Comparison of ENCODE assay signal across 23 cellular contexts in genomic region chr7:119957335-119957734, GRCh38.
A peak's percentile ranks its signal among the peaks of the same experiment; 100 is the strongest.
DNase-seq lines count a peak whose midpoint lies in the region; ATAC-seq, FAIRE-seq and TF ChIP-seq lines count a peak whose summit lies in the region.
"Had no signal": no experiment of that assay in that cellular context is flagged by ENCODE, and none has a peak within 500 bp of the region (broad histone marks: within the 10 kb centered on the region; RNA-seq: fewer than 3 reads in every experiment).

No MANE protein-coding gene starts in this region.

- no peak for DNase-seq in RWPE2 (ENCODE audit: low spot score)
- peak; percentile 82 for DNase-seq in bronchial epithelial cell (ENCODE audit: low read depth)
- no peak for DNase-seq in epithelial cell of prostate (ENCODE audit: low read depth, low spot score)
- DNase-seq in keratinocyte (ENCODE audit: low read depth, low spot score) = no peak
- no peak for DNase-seq in SK-N-SH
- DNase-seq in NCI-H510A treated with DMSO at 0.1 percent for 48 hours (lab: John Stamatoyannopoulos, UW) = no peak
- no peak for DNase-seq in HuH-7.5 (ENCODE audit: low spot score)
- DNase-seq: 8988T; ACHN; BE2C; C1 segment of cervical spinal cord; Caco-2; Calu3; CD4-positive, alpha-beta memory T cell; CD4-positive, CD25-positive, alpha-beta regulatory T cell; CD8-positive, alpha-beta memory T cell; DMS79 treated with DMSO at 0.1 percent for 48 hours; GF-D8 had no signal

- H3K9ac ChIP-seq in keratinocyte (ENCODE audit: control insufficient read depth, extremely low read depth, insufficient read depth, low read length) (no peak overlapping the region), SK-N-SH (no peak overlapping the region)
- H3K9ac ChIP-seq: BLaER1 had no signal

- no peak overlapping the region for H2AFZ ChIP-seq in keratinocyte (ENCODE audit: control insufficient read depth, low read length)
- H2AFZ ChIP-seq in SK-N-SH (ENCODE audit: low read depth) = no peak overlapping the region

- H3F3A ChIP-seq in SK-N-SH (replicated peaks; ENCODE audit: insufficient read depth) = peaks cover 3% of the 10 kb centered on the region

- peak; percentile 55 for ATAC-seq in RWPE2 (ENCODE audit: low read depth)
- no peak for ATAC-seq in GM19023 (IDR thresholded peaks at IDR 0.05; ENCODE audit: unreplicated experiment)

- H3K9me3 ChIP-seq in RWPE2 (ENCODE audit: severe bottlenecking) (no peaks in the 10 kb centered on the region), keratinocyte (ENCODE audit: control insufficient read depth, low read depth, low read length) (no peaks in the 10 kb centered on the region), SK-N-SH (no peaks in the 10 kb centered on the region)
- H3K9me3 ChIP-seq: BE2C, BLaER1, Caco-2 had no signal

- H3K4me2 ChIP-seq in keratinocyte (ENCODE audit: control insufficient read depth, extremely low read depth, insufficient read depth, low read depth, low read length) = no peak overlapping the region
- H3K4me2 ChIP-seq in SK-N-SH = no peak overlapping the region
- H3K4me2 ChIP-seq: BLaER1 had no signal

- H3K9me2 ChIP-seq in SK-N-SH = no peaks in the 10 kb centered on the region; the same call in 1 of the 2 replicates

- H3K27me3 ChIP-seq in RWPE2 (ENCODE audit: insufficient read depth, poor library complexity, severe bottlenecking) (no peaks in the 10 kb centered on the region), bronchial epithelial cell (ENCODE audit: control insufficient read depth, insufficient read depth, low read length) (no peaks in the 10 kb centered on the region), keratinocyte (ENCODE audit: control insufficient read depth, extremely low read depth, insufficient read depth, low read length) (no peaks in the 10 kb centered on the region), SK-N-SH (ENCODE audit: insufficient read depth) (0 out of 2 replicates have a peak, but pooled peaks cover 7% of the 10 kb centered on the region)
- H3K27me3 ChIP-seq: BE2C, BLaER1 had no signal

- FAIRE-seq in bronchial epithelial cell (lab: Jason Lieb, UNC) = no peak
- peak; percentile 68 for FAIRE-seq in keratinocyte (lab: Jason Lieb, UNC)
- FAIRE-seq: D721Med, G401.6, GM12891 had no signal

- no peak for TF ChIP-seq CTCF in RWPE2 (IDR thresholded peaks at IDR 0.05; ENCODE audit: poor library complexity, severe bottlenecking)
- TF ChIP-seq CTCF in bronchial epithelial cell (IDR thresholded peaks at IDR 0.05; ENCODE audit: insufficient read depth, low read length, severe bottlenecking) = no peak
- no peak for TF ChIP-seq CTCF in keratinocyte (optimal IDR thresholded peaks at IDR 0.05 in 1 of 3, IDR thresholded peaks at IDR 0.05 in 1 of 3, conservative IDR thresholded peaks at IDR 0.05 in 1 of 3; ENCODE audit: extremely low read depth in 1 of 3, insufficient read depth in 2 of 3, low read length in 3 of 3)
- TF ChIP-seq CTCF in SK-N-SH (IDR thresholded peaks at IDR 0.05) = no peak

- H4K20me1 ChIP-seq in keratinocyte (ENCODE audit: control insufficient read depth, extremely low read depth, insufficient read depth, low read length) (no peaks in the 10 kb centered on the region), SK-N-SH (ENCODE audit: insufficient read depth) (no peaks in the 10 kb centered on the region)
- H4K20me1 ChIP-seq: BLaER1 had no signal

- H3K4me1 ChIP-seq in RWPE2 (ENCODE audit: insufficient read depth, poor library complexity, severe bottlenecking) (peaks cover 26% of the 10 kb centered on the region), keratinocyte (ENCODE audit: control insufficient read depth, extremely low read depth, insufficient read depth, low read length) (no peaks in the 10 kb centered on the region), SK-N-SH (ENCODE audit: control insufficient read depth in 1 of 2, insufficient read depth in 2 of 2, low read depth in 1 of 2, low read length in 1 of 2) (no peaks in the 10 kb centered on the region)
- H3K4me1 ChIP-seq: BE2C, BLaER1, Caco-2 had no signal

- dilution Hi-C loops in keratinocyte (cut with MboI; ENCODE audit: extremely low pct_ligation_motif_present, low sequenced_read_pairs) = no loop called here

- H3K79me2 ChIP-seq in keratinocyte (ENCODE audit: control insufficient read depth, insufficient read depth, low read length) (no peaks in the 10 kb centered on the region), SK-N-SH (ENCODE audit: insufficient read depth) (no peaks in the 10 kb centered on the region)

- H3K27ac ChIP-seq in RWPE2 (ENCODE audit: poor library complexity, severe bottlenecking) = no peak overlapping the region
- peak overlapping the region; percentile 30 for H3K27ac ChIP-seq in epithelial cell of prostate
- H3K27ac ChIP-seq in keratinocyte (ENCODE audit: control insufficient read depth, insufficient read depth, low read length) = no peak overlapping the region
- no peak overlapping the region for H3K27ac ChIP-seq in SK-N-SH (ENCODE audit: low read depth in 2 of 2, low read length in 1 of 2)
- H3K27ac ChIP-seq: BLaER1 had no signal

- H3K4me3 ChIP-seq in RWPE2 (ENCODE audit: severe bottlenecking) (no peak overlapping the region), bronchial epithelial cell (ENCODE audit: low read depth, low read length) (no peak overlapping the region), keratinocyte (ENCODE audit: control insufficient read depth in 2 of 3, extremely low read depth in 1 of 3, insufficient read depth in 2 of 3, low read depth in 1 of 3, low read length in 3 of 3) (no peak overlapping the region), SK-N-SH (ENCODE audit: low read depth in 2 of 2, low read length in 1 of 2) (no peak overlapping the region)
- H3K4me3 ChIP-seq: BLaER1 had no signal

- POLR2A ChIA-PET in SK-N-SH (lab: Yijun Ruan, JAX) = no interaction called here

- TF ChIP-seq RAD21 in SK-N-SH (IDR thresholded peaks at IDR 0.05; ENCODE audit: low read length) = no peak

- H3K36me3 ChIP-seq in RWPE2 (ENCODE audit: low read depth) (no peaks in the 10 kb centered on the region), bronchial epithelial cell (ENCODE audit: control insufficient read depth, insufficient read depth, low read length) (no peaks in the 10 kb centered on the region), keratinocyte (ENCODE audit: control insufficient read depth in 2 of 2, extremely low read depth in 1 of 2, insufficient read depth in 2 of 2, low read length in 2 of 2) (no peaks in the 10 kb centered on the region), SK-N-SH (replicated peaks in 1 of 2; ENCODE audit: control insufficient read depth in 1 of 2, insufficient read depth in 2 of 2, low read length in 1 of 2) (no peaks in the 10 kb centered on the region)
- H3K36me3 ChIP-seq: BE2C, BLaER1 had no signal

- H3K9me1 ChIP-seq in keratinocyte (ENCODE audit: control insufficient read depth, extremely low read depth, insufficient read depth, low read length) = no peaks in the 10 kb centered on the region

- CTCF ChIA-PET in SK-N-SH (lab: Yijun Ruan, JAX) = no interaction called here

- TF ChIP-seq EP300 in SK-N-SH (IDR thresholded peaks at IDR 0.05; ENCODE audit: borderline replicate concordance in 1 of 2, low read depth in 1 of 2, low read length in 1 of 2) = no peak

TF ChIP-seq in SK-N-SH, 30 proteins besides CTCF, POLR2A, EP300 and RAD21:
- no peak for TF ChIP-seq FOXM1 (IDR thresholded peaks at IDR 0.05; ENCODE audit: low read depth)
- TF ChIP-seq YY1 (IDR thresholded peaks at IDR 0.05; ENCODE audit: low read depth) = no peak
- TF ChIP-seq CHD2 (IDR thresholded peaks at IDR 0.05; ENCODE audit: low read length, partially characterized antibody) = no peak
- TF ChIP-seq FOSL2 (IDR thresholded peaks at IDR 0.05; ENCODE audit: borderline replicate concordance, low read depth) = no peak
- TF ChIP-seq SIN3A (IDR thresholded peaks at IDR 0.05; ENCODE audit: borderline replicate concordance, low read depth, low read length) = no peak
- TF ChIP-seq NFIC (IDR thresholded peaks at IDR 0.05; ENCODE audit: borderline replicate concordance) = no peak
- TF ChIP-seq JUND (IDR thresholded peaks at IDR 0.05) = no peak
- no peak for TF ChIP-seq EZH2phosphoT487 (IDR thresholded peaks at IDR 0.05; ENCODE audit: borderline replicate concordance, low read depth)
- no peak for TF ChIP-seq MXI1 (IDR thresholded peaks at IDR 0.05; ENCODE audit: low read depth, low read length)
- no peak for TF ChIP-seq ZBTB33 (IDR thresholded peaks at IDR 0.05; ENCODE audit: borderline replicate concordance, low read depth)
- TF ChIP-seq MAX (IDR thresholded peaks at IDR 0.05; ENCODE audit: low read depth) = no peak
- no peak for TF ChIP-seq TEAD4 (IDR thresholded peaks at IDR 0.05; ENCODE audit: borderline replicate concordance, insufficient read depth)
- TF ChIP-seq USF2 (IDR thresholded peaks at IDR 0.05; ENCODE audit: borderline replicate concordance, low read depth, low read length) = no peak
- TF ChIP-seq RCOR1 (IDR thresholded peaks at IDR 0.05; ENCODE audit: low read length) = no peak
- TF ChIP-seq ELF1 (IDR thresholded peaks at IDR 0.05) = no peak
TF ChIP-seq in SK-N-SH: peak in this region for 0.
